1 cellular context compared by ENCODE assay signal in genomic region chr11:44037658-44037998, GRCh38.
TF ChIP-seq lines count a peak whose summit lies in the region.

No MANE protein-coding gene starts in this region.

TF ChIP-seq in K562, 482 proteins besides CTCF, POLR2A, EP300 and RAD21:
- TF ChIP-seq FOS (IDR thresholded peaks at IDR 0.05; ENCODE audit: extremely low read depth, insufficient read length) (no peak), TBL1XR1 (IDR thresholded peaks at IDR 0.05; ENCODE audit: low read length in 2 of 2) (no peak), ZBTB12 (CRISPR knock-in tag; IDR thresholded peaks at IDR 0.05) (no peak), DACH1 (IDR thresholded peaks at IDR 0.05; ENCODE audit: partially characterized antibody) (no peak), SMARCB1 (IDR thresholded peaks at IDR 0.05; ENCODE audit: insufficient read length, low read depth) (no peak), XRCC5 (IDR thresholded peaks at IDR 0.05; ENCODE audit: low read depth, low read length) (no peak), SNIP1 (IDR thresholded peaks at IDR 0.05; ENCODE audit: low read depth) (no peak), ZNF436 (CRISPR knock-in tag; IDR thresholded peaks at IDR 0.05) (no peak), SOX6 (IDR thresholded peaks at IDR 0.05) (no peak), KDM2B (CRISPR knock-in tag; IDR thresholded peaks at IDR 0.05) (no peak)
